In genomic region chr16:81708459-81709368, GRCh38 we compare ENCODE assay signal across 13 cellular contexts.
DNase-seq lines count a peak whose midpoint lies in the region; ATAC-seq and TF ChIP-seq lines count a peak whose summit lies in the region.
"Had no signal": no experiment of that assay in that cellular context is flagged by ENCODE, and none has a peak within 500 bp of the region (broad histone marks: within the 10 kb centered on the region; RNA-seq: fewer than 3 reads in every experiment).

No MANE protein-coding gene starts in this region.

- peaks cover 11% of the 10 kb centered on the region for H4K20me1 ChIP-seq in BLaER1

- CTCF ChIA-PET in activated CD8-positive, alpha-beta memory T cell treated with anti-CD3 and anti-CD28 coated beads, Interleukin-2, amount 10 ng/mL, durations not matched to agents 7 days and 5 days (lab: Charles Lee) = no interaction called here

- TF ChIP-seq CTCF in endothelial cell (IDR thresholded peaks at IDR 0.05; ENCODE audit: unreplicated experiment) = no peak

- no peaks in the 10 kb centered on the region for H3K4me1 Mint-ChIP-seq in activated CD8-positive, alpha-beta memory T cell treated with anti-CD3 and anti-CD28 coated beads, Interleukin-2, amount 10 ng/mL, durations not matched to agents 7 days and 5 days
- H3K4me1 Mint-ChIP-seq in endothelial cell (ENCODE audit: unreplicated experiment) = no peaks in the 10 kb centered on the region

- H3K36me3 ChIP-seq in BLaER1 = peaks cover 53% of the 10 kb centered on the region
- peaks cover 14% of the 10 kb centered on the region for H3K36me3 ChIP-seq in H7 (replicated peaks; ENCODE audit: control insufficient read depth, insufficient read depth, low read length)
- H3K36me3 ChIP-seq in duodenal mucosa (ENCODE audit: control insufficient read depth in 1 of 2, insufficient read depth in 2 of 2, low read length in 2 of 2) = peaks cover 32 to 49% of the 10 kb centered on the region in 2 donors
- peaks cover 47 to 56% of the 10 kb centered on the region in 2 experiments for H3K36me3 ChIP-seq in mesenchymal stem cell (ENCODE audit: control insufficient read depth in 1 of 2, insufficient read depth in 2 of 2, low read depth in 1 of 2, low read length in 2 of 2)

- H2AFZ ChIP-seq in mesenchymal stem cell (ENCODE audit: low read depth, low read length) = no peak overlapping the region

- H3K79me1 ChIP-seq in mesenchymal stem cell (replicated peaks; ENCODE audit: low read length, poor library complexity, severe bottlenecking) = peaks cover 3% of the 10 kb centered on the region

- H3K27ac ChIP-seq in BLaER1 (no peak overlapping the region), duodenal mucosa (ENCODE audit: low read depth, low read length) (peak overlapping the region; percentile 77), mesenchymal stem cell (ENCODE audit: low read length, poor library complexity, severe bottlenecking) (no peak overlapping the region)

- peaks cover 10% of the 10 kb centered on the region for H3K36me3 Mint-ChIP-seq in activated CD8-positive, alpha-beta memory T cell treated with anti-CD3 and anti-CD28 coated beads, Interleukin-2, amount 10 ng/mL, durations not matched to agents 7 days and 5 days
- peaks cover 31% of the 10 kb centered on the region for H3K36me3 Mint-ChIP-seq in endothelial cell (ENCODE audit: low read depth, unreplicated experiment)

- no peaks in the 10 kb centered on the region for H3K9me3 ChIP-seq in BLaER1
- H3K9me3 ChIP-seq in duodenal mucosa (ENCODE audit: control insufficient read depth in 1 of 2, low read length in 2 of 2) = no peaks in the 10 kb centered on the region
- no peaks in the 10 kb centered on the region for H3K9me3 ChIP-seq in mesenchymal stem cell (ENCODE audit: control insufficient read depth, low read length)

- no peak overlapping the region for H3K23ac ChIP-seq in mesenchymal stem cell (ENCODE audit: low read length in 2 of 2)

- no peak overlapping the region for H3K4me3 Mint-ChIP-seq in activated CD8-positive, alpha-beta memory T cell treated with anti-CD3 and anti-CD28 coated beads, Interleukin-2, amount 10 ng/mL, durations not matched to agents 7 days and 5 days
- H3K4me3 Mint-ChIP-seq in endothelial cell (ENCODE audit: unreplicated experiment) = no peak overlapping the region

- H3K9me3 Mint-ChIP-seq in activated CD8-positive, alpha-beta memory T cell treated with anti-CD3 and anti-CD28 coated beads, Interleukin-2, amount 10 ng/mL, durations not matched to agents 7 days and 5 days (ENCODE audit: low read depth) = no peaks in the 10 kb centered on the region
- H3K9me3 Mint-ChIP-seq in endothelial cell (ENCODE audit: unreplicated experiment) = no peaks in the 10 kb centered on the region

- peak overlapping the region; percentile 30 for H3K4me2 ChIP-seq in BLaER1
- no peak overlapping the region for H3K4me2 ChIP-seq in mesenchymal stem cell (ENCODE audit: low read length, poor library complexity, severe bottlenecking)

- H3K14ac ChIP-seq in mesenchymal stem cell (ENCODE audit: low read length in 2 of 2) = no peak overlapping the region

- DNase-seq in H7 (peak; percentile 57), myocyte (ENCODE audit: low read depth) (peak; percentile 49), NAMALWA (ENCODE audit: low spot score) (no peak), endothelial cell (ENCODE audit: low spot score) (no peak), mesenchymal stem cell (no peak)
- no peak for DNase-seq in activated CD8-positive, alpha-beta memory T cell treated with anti-CD3 and anti-CD28 coated beads, Interleukin-2, amount 10 ng/mL, durations not matched to agents 7 days and 5 days
- DNase-seq: dermis blood vessel endothelial cell; foreskin fibroblast; NCI-H1930; occipital lobe; stimulated activated naive CD4-positive, alpha-beta T cell treated with Interleukin-2 at 50 U/mL for 16 hours had no signal

- H2AK5ac ChIP-seq in mesenchymal stem cell (ENCODE audit: low read length, severe bottlenecking) = no peak overlapping the region

- H3K27me3 Mint-ChIP-seq in activated CD8-positive, alpha-beta memory T cell treated with anti-CD3 and anti-CD28 coated beads, Interleukin-2, amount 10 ng/mL, durations not matched to agents 7 days and 5 days = no peaks in the 10 kb centered on the region
- peaks cover 21% of the 10 kb centered on the region for H3K27me3 Mint-ChIP-seq in endothelial cell (ENCODE audit: unreplicated experiment)

- H2BK120ac ChIP-seq in mesenchymal stem cell (ENCODE audit: low read depth, low read length) = no peak overlapping the region

- H2BK5ac ChIP-seq in mesenchymal stem cell (ENCODE audit: low read depth, low read length, poor library complexity, severe bottlenecking) = no peak overlapping the region

- no peak overlapping the region for H4K8ac ChIP-seq in mesenchymal stem cell (ENCODE audit: low read length)

- H3K4me3 ChIP-seq in BLaER1 (no peak overlapping the region), H7 (ENCODE audit: insufficient read depth, low read depth, low read length) (no peak overlapping the region), duodenal mucosa (ENCODE audit: low read depth in 1 of 2, low read length in 2 of 2) (peak overlapping the region in 1 of 2 donors; percentile 21), mesenchymal stem cell (ENCODE audit: insufficient read depth in 1 of 2, low read depth in 1 of 2, low read length in 2 of 2) (no peak overlapping the region)

- no peak overlapping the region for H4K91ac ChIP-seq in mesenchymal stem cell (ENCODE audit: low read length)

- 93% methylated on average over 11 of the region's 11 CpGs for WGBS in mesenchymal stem cell

- H3K27ac Mint-ChIP-seq in activated CD8-positive, alpha-beta memory T cell treated with anti-CD3 and anti-CD28 coated beads, Interleukin-2, amount 10 ng/mL, durations not matched to agents 7 days and 5 days = no peak overlapping the region
- H3K27ac Mint-ChIP-seq in endothelial cell (ENCODE audit: unreplicated experiment) = no peak overlapping the region

- no peak overlapping the region for H2BK12ac ChIP-seq in mesenchymal stem cell (ENCODE audit: low read length in 2 of 2)

- H2BK15ac ChIP-seq in mesenchymal stem cell (ENCODE audit: low read depth, poor library complexity, severe bottlenecking) = no peak overlapping the region

- H3K9ac ChIP-seq in BLaER1 = no peak overlapping the region
- peak overlapping the region; percentile 30 to 40 for H3K9ac ChIP-seq in duodenal mucosa (ENCODE audit: low read depth in 1 of 2, low read length in 2 of 2)
- no peak overlapping the region for H3K9ac ChIP-seq in mesenchymal stem cell (ENCODE audit: low read length)

- H3K27me3 ChIP-seq in BLaER1 (no peaks in the 10 kb centered on the region), H7 (ENCODE audit: control insufficient read depth, insufficient read depth, low read length) (no peaks in the 10 kb centered on the region), duodenal mucosa (ENCODE audit: control insufficient read depth in 1 of 2, insufficient read depth in 2 of 2, low read length in 2 of 2) (no peaks in the 10 kb centered on the region), mesenchymal stem cell (ENCODE audit: control insufficient read depth in 1 of 2, insufficient read depth in 1 of 2, low read length in 2 of 2) (no peaks in the 10 kb centered on the region)

- H3K18ac ChIP-seq in mesenchymal stem cell (ENCODE audit: low read depth in 1 of 2, low read length in 2 of 2) = no peak overlapping the region

- H3K4me1 ChIP-seq in BLaER1 (peaks cover 32% of the 10 kb centered on the region), duodenal mucosa (ENCODE audit: control insufficient read depth in 1 of 2, insufficient read depth in 2 of 2, low read length in 2 of 2) (peaks cover 24 to 30% of the 10 kb centered on the region in 2 donors), mesenchymal stem cell (ENCODE audit: control insufficient read depth, insufficient read depth, low read depth, low read length) (peaks cover 19% of the 10 kb centered on the region)

- no peak overlapping the region for H3K4ac ChIP-seq in mesenchymal stem cell (ENCODE audit: low read depth in 1 of 2, low read length in 2 of 2)

- no peak for ATAC-seq in activated CD8-positive, alpha-beta memory T cell treated with anti-CD3 and anti-CD28 coated beads, Interleukin-2, amount 10 ng/mL, durations not matched to agents 7 days and 5 days

Comparison
In these comparisons a context has a peak if more than half of its experiments do, and no peak if none do; other contexts are left out.
1. H3K9ac ChIP-seq: peak in duodenal mucosa (2 of 2); none in BLaER1 (single experiment) and mesenchymal stem cell (single experiment).
2. DNase-seq: peak in H7 (single experiment) and myocyte (single experiment); none in NAMALWA (single experiment), activated CD8-positive, alpha-beta memory T cell treated with anti-CD3 and anti-CD28 coated beads, Interleukin-2, amount 10 ng/mL, durations not matched to agents 7 days and 5 days (single experiment), endothelial cell (single experiment) and mesenchymal stem cell (single experiment).